In genomic region chr3:81709606-81710005, GRCh38 we compare ENCODE assay signal across 26 cellular contexts.
"Had no signal": no experiment of that assay in that cellular context is flagged by ENCODE, and none has a peak within 500 bp of the region (broad histone marks: within the 10 kb centered on the region; RNA-seq: fewer than 3 reads in every experiment).

No MANE protein-coding gene starts in this region.

- H3K27ac ChIP-seq: dorsolateral prefrontal cortex, esophagus muscularis mucosa, foreskin keratinocyte, hepatocyte, parathyroid adenoma, sigmoid colon, testis, tibial artery had no signal

- H3K27me3 Mint-ChIP-seq: naive B cell; natural killer cell treated with Interleukin-12 subunit alpha and Interleukin-12 subunit beta and Interleukin-15 and Interleukin-18, amount 100 ng/mL, for 72 hours; progenitor cell of endocrine pancreas; stimulated activated memory B cell treated with anti-CD40 and anti-IgM and Interleukin-4, amounts not matched to agents 10 μg/mL and 1 μg/mL and 100 μg/mL, for 72 hours; type B pancreatic cell had no signal

- DNase-seq: dorsolateral prefrontal cortex; effector CD4-positive, alpha-beta T cell; endodermal cell; foreskin keratinocyte; left colon; mesenchymal stem cell; mucosa of descending colon; naive B cell; sigmoid colon; stimulated activated CD4-positive, alpha-beta T cell treated with anti-CD3 and anti-CD28 coated beads, Interleukin-2, amount 100 ng/mL, for 24 hours; stimulated activated CD4-positive, alpha-beta T cell treated with anti-CD3 and anti-CD28 coated beads, Interleukin-4, amount 100 ng/mL, for 4 hours; stimulated activated naive CD8-positive, alpha-beta T cell treated with anti-CD3 and anti-CD28 coated beads, Interleukin-15, Interleukin-2, amounts not matched to agents 100 U/mL and 50 U/mL, for 24 hours; substantia nigra; testis; tibial artery had no signal

- H3K36me3 Mint-ChIP-seq: mesothelial cell of epicardium, type B pancreatic cell had no signal

- H3K4me3 Mint-ChIP-seq: endodermal cell; mesothelial cell of epicardium; naive B cell; natural killer cell treated with Interleukin-12 subunit alpha and Interleukin-12 subunit beta and Interleukin-15 and Interleukin-18, amount 100 ng/mL, for 72 hours; neural crest cell; stimulated activated memory B cell treated with anti-CD40 and anti-IgM and Interleukin-4, amounts not matched to agents 10 μg/mL and 1 μg/mL and 100 μg/mL, for 72 hours; type B pancreatic cell had no signal

- H3K27ac Mint-ChIP-seq: endodermal cell; mesothelial cell of epicardium; natural killer cell treated with Interleukin-12 subunit alpha and Interleukin-12 subunit beta and Interleukin-15 and Interleukin-18, amount 100 ng/mL, for 72 hours; progenitor cell of endocrine pancreas; stimulated activated memory B cell treated with anti-CD40 and anti-IgM and Interleukin-4, amounts not matched to agents 10 μg/mL and 1 μg/mL and 100 μg/mL, for 72 hours; type B pancreatic cell had no signal

- FAIRE-seq: colon had no signal

- ATAC-seq: foreskin keratinocyte; left colon; mucosa of descending colon; natural killer cell treated with Interleukin-12 subunit alpha and Interleukin-12 subunit beta and Interleukin-15 and Interleukin-18, amount 100 ng/mL, for 72 hours; stimulated activated memory B cell treated with anti-CD40 and anti-IgM and Interleukin-4, amounts not matched to agents 10 μg/mL and 1 μg/mL and 100 μg/mL, for 72 hours; stimulated activated naive CD8-positive, alpha-beta T cell treated with anti-CD3 and anti-CD28 coated beads, Interleukin-15, Interleukin-2, amounts not matched to agents 100 U/mL and 50 U/mL, for 24 hours had no signal

- H3K27me3 ChIP-seq: dorsolateral prefrontal cortex, esophagus muscularis mucosa, foreskin keratinocyte, hepatocyte, neutrophil, sigmoid colon, testis, tibial artery had no signal

- H3K9me3 ChIP-seq: esophagus muscularis mucosa, mucosa of descending colon, neutrophil, sigmoid colon, testis, tibial artery had no signal

- H3K9me3 Mint-ChIP-seq: endodermal cell; mesothelial cell of epicardium; naive B cell; natural killer cell treated with Interleukin-12 subunit alpha and Interleukin-12 subunit beta and Interleukin-15 and Interleukin-18, amount 100 ng/mL, for 72 hours; type B pancreatic cell had no signal

- H3K4me1 Mint-ChIP-seq: endodermal cell, mesothelial cell of epicardium had no signal

- H3K4me3 ChIP-seq: dorsolateral prefrontal cortex, esophagus muscularis mucosa, hepatocyte, mucosa of descending colon, sigmoid colon, testis, tibial artery had no signal

- H3K36me3 ChIP-seq: neutrophil, sigmoid colon had no signal

- H3K4me1 ChIP-seq: foreskin keratinocyte, parathyroid adenoma, sigmoid colon, testis had no signal
